Comparison of ENCODE assay signal across 1 cellular context in genomic region chr18:58397385-58398132, GRCh38.
TF ChIP-seq lines count a peak whose summit lies in the region.

No MANE protein-coding gene starts in this region.

TF ChIP-seq in HepG2, 621 proteins besides CTCF, POLR2A, EP300 and RAD21 (continued from another document and continues in another):
- no peak for TF ChIP-seq PREB (CRISPR knock-in tag; IDR thresholded peaks at IDR 0.05)
- no peak for TF ChIP-seq MAX (IDR thresholded peaks at IDR 0.05)
- no peak for TF ChIP-seq TCF7L2 (IDR thresholded peaks at IDR 0.05; ENCODE audit: low read depth, low read length)
- TF ChIP-seq ZNF276 (CRISPR knock-in tag; IDR thresholded peaks at IDR 0.05; ENCODE audit: low read depth), result no peak
- TF ChIP-seq KAT8 (CRISPR knock-in tag; IDR thresholded peaks at IDR 0.05), result no peak
- no peak for TF ChIP-seq KDM3A (CRISPR knock-in tag; IDR thresholded peaks at IDR 0.05; ENCODE audit: low read depth)
- TF ChIP-seq PAF1 (CRISPR knock-in tag; IDR thresholded peaks at IDR 0.05), result peak; percentile 87
- TF ChIP-seq RARA (CRISPR knock-in tag; IDR thresholded peaks at IDR 0.05), result peak; percentile 46; the same call in 1 of the 2 replicates
- no peak for TF ChIP-seq SP4 (CRISPR knock-in tag; IDR thresholded peaks at IDR 0.05)
- no peak for TF ChIP-seq TCF7 (IDR thresholded peaks at IDR 0.05; ENCODE audit: low read depth)
- TF ChIP-seq ZNF790 (CRISPR knock-in tag; IDR thresholded peaks at IDR 0.05; ENCODE audit: borderline replicate concordance), result no peak
- TF ChIP-seq SRSF4 (IDR thresholded peaks at IDR 0.05; ENCODE audit: low read depth, low read length, poor library complexity, severe bottlenecking), result no peak
- TF ChIP-seq KLF11 (CRISPR knock-in tag; IDR thresholded peaks at IDR 0.05), result no peak
- no peak for TF ChIP-seq AHDC1 (CRISPR knock-in tag; IDR thresholded peaks at IDR 0.05; ENCODE audit: borderline replicate concordance)
- no peak for TF ChIP-seq ZBTB7A (CRISPR knock-in tag; IDR thresholded peaks at IDR 0.05)
- no peak for TF ChIP-seq ZBTB2 (CRISPR knock-in tag; IDR thresholded peaks at IDR 0.05; ENCODE audit: low read depth)
- TF ChIP-seq STAG1 (CRISPR knock-in tag; IDR thresholded peaks at IDR 0.05), result no peak
- no peak for TF ChIP-seq ZNF12 (CRISPR knock-in tag; IDR thresholded peaks at IDR 0.05)
- no peak for TF ChIP-seq U2AF1 (optimal IDR thresholded peaks at IDR 0.05; ENCODE audit: low read depth, low read length)
- TF ChIP-seq YEATS4 (CRISPR knock-in tag; IDR thresholded peaks at IDR 0.05; ENCODE audit: borderline replicate concordance), result no peak
- TF ChIP-seq JDP2 (CRISPR knock-in tag; IDR thresholded peaks at IDR 0.05; ENCODE audit: borderline replicate concordance), result no peak
- TF ChIP-seq ZNF597 (CRISPR knock-in tag; IDR thresholded peaks at IDR 0.05), result no peak
- TF ChIP-seq ZNF224 (CRISPR knock-in tag; IDR thresholded peaks at IDR 0.05), result no peak
- no peak for TF ChIP-seq RFX5 (IDR thresholded peaks at IDR 0.05; ENCODE audit: low read depth, low read length)
- TF ChIP-seq GATAD1 (CRISPR knock-in tag; IDR thresholded peaks at IDR 0.05), result no peak
- TF ChIP-seq TFAP4 (IDR thresholded peaks at IDR 0.05; ENCODE audit: borderline replicate concordance, low read depth), result no peak
- no peak for TF ChIP-seq ZC3H13 (CRISPR knock-in tag; IDR thresholded peaks at IDR 0.05)
- no peak for TF ChIP-seq POGZ (CRISPR knock-in tag; IDR thresholded peaks at IDR 0.05)
- TF ChIP-seq NFKB2 (CRISPR knock-in tag; IDR thresholded peaks at IDR 0.05; ENCODE audit: borderline replicate concordance), result no peak
- 0 out of 2 replicates have a peak, but pooled peaks have one; percentile 46 for TF ChIP-seq RORA (CRISPR knock-in tag; IDR thresholded peaks at IDR 0.05)
- TF ChIP-seq SCMH1 (CRISPR knock-in tag; IDR thresholded peaks at IDR 0.05; ENCODE audit: borderline replicate concordance), result no peak
- TF ChIP-seq SMYD3 (CRISPR knock-in tag; IDR thresholded peaks at IDR 0.05), result no peak
- TF ChIP-seq DNMT3B (CRISPR knock-in tag; conservative IDR thresholded peaks at IDR 0.05), result 0 out of 2 replicates have a peak, but pooled peaks have one; percentile 39
- TF ChIP-seq CREB3 (CRISPR knock-in tag; IDR thresholded peaks at IDR 0.05), result no peak
- no peak for TF ChIP-seq ZNF382 (CRISPR knock-in tag; IDR thresholded peaks at IDR 0.05; ENCODE audit: borderline replicate concordance)
- TF ChIP-seq RBM22 (optimal IDR thresholded peaks at IDR 0.05; ENCODE audit: low read length), result peak; percentile 96
- TF ChIP-seq ZSCAN31 (CRISPR knock-in tag; IDR thresholded peaks at IDR 0.05; ENCODE audit: low read depth), result no peak
- no peak for TF ChIP-seq TRIM24 (CRISPR knock-in tag; IDR thresholded peaks at IDR 0.05)
- TF ChIP-seq ZUFSP (CRISPR knock-in tag; IDR thresholded peaks at IDR 0.05; ENCODE audit: borderline replicate concordance), result no peak
- 0 out of 2 replicates have a peak, but pooled peaks have one; percentile 15 for TF ChIP-seq TGIF2 (CRISPR knock-in tag; IDR thresholded peaks at IDR 0.05)
- TF ChIP-seq ZNF503 (CRISPR knock-in tag; IDR thresholded peaks at IDR 0.05), result no peak
- no peak for TF ChIP-seq ZNF546 (CRISPR knock-in tag; conservative IDR thresholded peaks at IDR 0.05)
- TF ChIP-seq ZNF564 (CRISPR knock-in tag; IDR thresholded peaks at IDR 0.05), result no peak
- no peak for TF ChIP-seq ZNF883 (CRISPR knock-in tag; IDR thresholded peaks at IDR 0.05; ENCODE audit: not compliant biosample characterization)
- TF ChIP-seq ZNF772 (CRISPR knock-in tag; IDR thresholded peaks at IDR 0.05), result no peak
- TF ChIP-seq XRCC5 (optimal IDR thresholded peaks at IDR 0.05; ENCODE audit: low read length), result no peak
- TF ChIP-seq FOSL2 (CRISPR knock-in tag; IDR thresholded peaks at IDR 0.05), result peak; percentile 42; the same call in 1 of the 2 replicates
- TF ChIP-seq MAZ (IDR thresholded peaks at IDR 0.05; ENCODE audit: borderline replicate concordance, low read depth, low read length), result no peak
- no peak for TF ChIP-seq MAZ (CRISPR knock-in tag; IDR thresholded peaks at IDR 0.05; ENCODE audit: low read depth)
- TF ChIP-seq HNF4G (IDR thresholded peaks at IDR 0.05; ENCODE audit: borderline replicate concordance, low read depth, low read length), result no peak
- TF ChIP-seq HNF4G (CRISPR knock-in tag; IDR thresholded peaks at IDR 0.05; ENCODE audit: borderline replicate concordance, low read depth), result no peak
- TF ChIP-seq NR3C1 (CRISPR knock-in tag; IDR thresholded peaks at IDR 0.05), result no peak
- no peak for TF ChIP-seq KDM5A (IDR thresholded peaks at IDR 0.05; ENCODE audit: borderline replicate concordance, low read length)
